In the genomic region with DNA sequence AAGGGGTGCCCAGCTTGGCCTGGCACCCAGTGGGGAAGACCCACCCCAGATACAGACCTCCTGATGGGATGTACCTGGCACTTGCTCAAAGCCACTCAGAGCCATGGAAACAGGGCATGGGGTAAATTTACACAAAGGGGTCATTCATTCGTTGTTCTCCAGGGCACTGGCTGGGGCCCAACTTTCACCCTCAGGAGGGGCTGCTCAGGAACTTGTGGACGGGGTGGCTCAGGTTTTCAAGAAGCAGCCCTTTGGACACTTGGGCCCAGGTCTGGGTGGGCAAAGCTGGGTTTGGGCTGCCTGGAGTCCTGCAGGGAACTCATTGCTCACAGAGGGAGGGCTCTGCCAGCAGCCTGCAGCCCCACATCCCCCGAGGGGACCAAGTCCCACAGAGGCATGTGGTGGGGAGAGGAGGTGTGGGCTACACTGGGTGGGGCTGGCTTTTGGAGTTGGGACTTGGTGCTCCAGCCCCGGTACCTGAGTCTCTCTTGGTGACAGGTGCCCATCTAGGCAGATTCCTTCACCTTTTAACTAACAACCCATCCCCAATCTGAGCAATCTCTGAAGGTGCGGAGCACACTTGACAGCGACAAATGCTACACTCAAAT, we compare ENCODE assay signal across 1 cellular context.
TF ChIP-seq lines count a peak whose summit lies in the region.

No MANE protein-coding gene starts in this region.

TF ChIP-seq in H1, 55 proteins besides CTCF, POLR2A, EP300 and RAD21 (continued from another document):
- TF ChIP-seq POLR2AphosphoS5 (IDR thresholded peaks at IDR 0.05; ENCODE audit: low read depth, low read length) = no peak
TF ChIP-seq in H1: peak in this region for 0.
